ENCODE assay signal across 1 cellular context in genomic region chr5:119358901-119359603, GRCh38.
TF ChIP-seq lines count a peak whose summit lies in the region.

No MANE protein-coding gene starts in this region.

TF ChIP-seq in GM23338, 12 proteins besides CTCF, POLR2A, EP300 and RAD21 (continued from another document):
- TF ChIP-seq, protein P1, sequence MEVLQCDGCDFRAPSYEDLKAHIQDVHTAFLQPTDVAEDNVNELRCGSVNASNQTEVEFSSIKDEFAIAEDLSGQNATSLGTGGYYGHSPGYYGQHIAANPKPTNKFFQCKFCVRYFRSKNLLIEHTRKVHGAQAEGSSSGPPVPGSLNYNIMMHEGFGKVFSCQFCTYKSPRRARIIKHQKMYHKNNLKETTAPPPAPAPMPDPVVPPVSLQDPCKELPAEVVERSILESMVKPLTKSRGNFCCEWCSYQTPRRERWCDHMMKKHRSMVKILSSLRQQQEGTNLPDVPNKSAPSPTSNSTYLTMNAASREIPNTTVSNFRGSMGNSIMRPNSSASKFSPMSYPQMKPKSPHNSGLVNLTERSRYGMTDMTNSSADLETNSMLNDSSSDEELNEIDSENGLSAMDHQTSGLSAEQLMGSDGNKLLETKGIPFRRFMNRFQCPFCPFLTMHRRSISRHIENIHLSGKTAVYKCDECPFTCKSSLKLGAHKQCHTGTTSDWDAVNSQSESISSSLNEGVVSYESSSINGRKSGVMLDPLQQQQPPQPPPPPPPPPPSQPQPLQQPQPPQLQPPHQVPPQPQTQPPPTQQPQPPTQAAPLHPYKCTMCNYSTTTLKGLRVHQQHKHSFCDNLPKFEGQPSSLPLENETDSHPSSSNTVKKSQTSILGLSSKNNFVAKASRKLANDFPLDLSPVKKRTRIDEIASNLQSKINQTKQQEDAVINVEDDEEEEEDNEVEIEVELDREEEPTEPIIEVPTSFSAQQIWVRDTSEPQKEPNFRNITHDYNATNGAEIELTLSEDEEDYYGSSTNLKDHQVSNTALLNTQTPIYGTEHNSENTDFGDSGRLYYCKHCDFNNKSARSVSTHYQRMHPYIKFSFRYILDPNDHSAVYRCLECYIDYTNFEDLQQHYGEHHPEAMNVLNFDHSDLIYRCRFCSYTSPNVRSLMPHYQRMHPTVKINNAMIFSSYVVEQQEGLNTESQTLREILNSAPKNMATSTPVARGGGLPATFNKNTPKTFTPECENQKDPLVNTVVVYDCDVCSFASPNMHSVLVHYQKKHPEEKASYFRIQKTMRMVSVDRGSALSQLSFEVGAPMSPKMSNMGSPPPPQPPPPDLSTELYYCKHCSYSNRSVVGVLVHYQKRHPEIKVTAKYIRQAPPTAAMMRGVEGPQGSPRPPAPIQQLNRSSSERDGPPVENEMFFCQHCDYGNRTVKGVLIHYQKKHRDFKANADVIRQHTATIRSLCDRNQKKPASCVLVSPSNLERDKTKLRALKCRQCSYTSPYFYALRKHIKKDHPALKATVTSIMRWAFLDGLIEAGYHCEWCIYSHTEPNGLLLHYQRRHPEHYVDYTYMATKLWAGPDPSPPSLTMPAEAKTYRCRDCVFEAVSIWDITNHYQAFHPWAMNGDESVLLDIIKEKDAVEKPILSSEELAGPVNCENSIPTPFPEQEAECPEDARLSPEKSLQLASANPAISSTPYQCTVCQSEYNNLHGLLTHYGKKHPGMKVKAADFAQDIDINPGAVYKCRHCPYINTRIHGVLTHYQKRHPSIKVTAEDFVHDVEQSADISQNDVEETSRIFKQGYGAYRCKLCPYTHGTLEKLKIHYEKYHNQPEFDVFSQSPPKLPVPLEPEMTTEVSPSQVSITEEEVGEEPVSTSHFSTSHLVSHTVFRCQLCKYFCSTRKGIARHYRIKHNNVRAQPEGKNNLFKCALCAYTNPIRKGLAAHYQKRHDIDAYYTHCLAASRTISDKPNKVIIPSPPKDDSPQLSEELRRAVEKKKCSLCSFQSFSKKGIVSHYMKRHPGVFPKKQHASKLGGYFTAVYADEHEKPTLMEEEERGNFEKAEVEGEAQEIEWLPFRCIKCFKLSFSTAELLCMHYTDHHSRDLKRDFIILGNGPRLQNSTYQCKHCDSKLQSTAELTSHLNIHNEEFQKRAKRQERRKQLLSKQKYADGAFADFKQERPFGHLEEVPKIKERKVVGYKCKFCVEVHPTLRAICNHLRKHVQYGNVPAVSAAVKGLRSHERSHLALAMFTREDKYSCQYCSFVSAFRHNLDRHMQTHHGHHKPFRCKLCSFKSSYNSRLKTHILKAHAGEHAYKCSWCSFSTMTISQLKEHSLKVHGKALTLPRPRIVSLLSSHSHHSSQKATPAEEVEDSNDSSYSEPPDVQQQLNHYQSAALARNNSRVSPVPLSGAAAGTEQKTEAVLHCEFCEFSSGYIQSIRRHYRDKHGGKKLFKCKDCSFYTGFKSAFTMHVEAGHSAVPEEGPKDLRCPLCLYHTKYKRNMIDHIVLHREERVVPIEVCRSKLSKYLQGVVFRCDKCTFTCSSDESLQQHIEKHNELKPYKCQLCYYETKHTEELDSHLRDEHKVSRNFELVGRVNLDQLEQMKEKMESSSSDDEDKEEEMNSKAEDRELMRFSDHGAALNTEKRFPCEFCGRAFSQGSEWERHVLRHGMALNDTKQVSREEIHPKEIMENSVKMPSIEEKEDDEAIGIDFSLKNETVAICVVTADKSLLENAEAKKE (CRISPR knock-in tag; IDR thresholded peaks at IDR 0.05), result no peak
- no peak for TF ChIP-seq ZNF331 (CRISPR knock-in tag; IDR thresholded peaks at IDR 0.05; ENCODE audit: low read depth)
- TF ChIP-seq POLR2AphosphoS5 (IDR thresholded peaks at IDR 0.05; ENCODE audit: low read depth), result no peak
- TF ChIP-seq, protein P2, sequence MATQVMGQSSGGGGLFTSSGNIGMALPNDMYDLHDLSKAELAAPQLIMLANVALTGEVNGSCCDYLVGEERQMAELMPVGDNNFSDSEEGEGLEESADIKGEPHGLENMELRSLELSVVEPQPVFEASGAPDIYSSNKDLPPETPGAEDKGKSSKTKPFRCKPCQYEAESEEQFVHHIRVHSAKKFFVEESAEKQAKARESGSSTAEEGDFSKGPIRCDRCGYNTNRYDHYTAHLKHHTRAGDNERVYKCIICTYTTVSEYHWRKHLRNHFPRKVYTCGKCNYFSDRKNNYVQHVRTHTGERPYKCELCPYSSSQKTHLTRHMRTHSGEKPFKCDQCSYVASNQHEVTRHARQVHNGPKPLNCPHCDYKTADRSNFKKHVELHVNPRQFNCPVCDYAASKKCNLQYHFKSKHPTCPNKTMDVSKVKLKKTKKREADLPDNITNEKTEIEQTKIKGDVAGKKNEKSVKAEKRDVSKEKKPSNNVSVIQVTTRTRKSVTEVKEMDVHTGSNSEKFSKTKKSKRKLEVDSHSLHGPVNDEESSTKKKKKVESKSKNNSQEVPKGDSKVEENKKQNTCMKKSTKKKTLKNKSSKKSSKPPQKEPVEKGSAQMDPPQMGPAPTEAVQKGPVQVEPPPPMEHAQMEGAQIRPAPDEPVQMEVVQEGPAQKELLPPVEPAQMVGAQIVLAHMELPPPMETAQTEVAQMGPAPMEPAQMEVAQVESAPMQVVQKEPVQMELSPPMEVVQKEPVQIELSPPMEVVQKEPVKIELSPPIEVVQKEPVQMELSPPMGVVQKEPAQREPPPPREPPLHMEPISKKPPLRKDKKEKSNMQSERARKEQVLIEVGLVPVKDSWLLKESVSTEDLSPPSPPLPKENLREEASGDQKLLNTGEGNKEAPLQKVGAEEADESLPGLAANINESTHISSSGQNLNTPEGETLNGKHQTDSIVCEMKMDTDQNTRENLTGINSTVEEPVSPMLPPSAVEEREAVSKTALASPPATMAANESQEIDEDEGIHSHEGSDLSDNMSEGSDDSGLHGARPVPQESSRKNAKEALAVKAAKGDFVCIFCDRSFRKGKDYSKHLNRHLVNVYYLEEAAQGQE (IDR thresholded peaks at IDR 0.05; ENCODE audit: unreplicated experiment), result no peak
- no peak for TF ChIP-seq EZH2 (IDR thresholded peaks at IDR 0.05; ENCODE audit: low read depth, unreplicated experiment)
- no peak for TF ChIP-seq EZH2phosphoT487 (IDR thresholded peaks at IDR 0.05; ENCODE audit: unreplicated experiment)
- no peak for TF ChIP-seq STAT1 (IDR thresholded peaks at IDR 0.05; ENCODE audit: unreplicated experiment)
- TF ChIP-seq NANOG (IDR thresholded peaks at IDR 0.05; ENCODE audit: borderline replicate concordance), result no peak
- no peak for TF ChIP-seq JUNB (IDR thresholded peaks at IDR 0.05; ENCODE audit: unreplicated experiment)
- TF ChIP-seq ZNF114 (CRISPR knock-in tag; IDR thresholded peaks at IDR 0.05), result no peak
